In genomic region chr2:56671973-56672569, GRCh38 we compare ENCODE assay signal across 1 cellular context.
TF ChIP-seq lines count a peak whose summit lies in the region.

No MANE protein-coding gene starts in this region.

TF ChIP-seq in SK-N-SH, 30 proteins besides CTCF, POLR2A, EP300 and RAD21 (continued from another document):
- TF ChIP-seq REST (IDR thresholded peaks at IDR 0.05; ENCODE audit: low read depth, low read length) (no peak), CHD2 (IDR thresholded peaks at IDR 0.05; ENCODE audit: low read length, partially characterized antibody) (no peak), TCF12 (IDR thresholded peaks at IDR 0.05) (no peak), MAX (IDR thresholded peaks at IDR 0.05; ENCODE audit: low read depth) (no peak), EZH2phosphoT487 (IDR thresholded peaks at IDR 0.05; ENCODE audit: borderline replicate concordance, low read depth) (no peak), ELF1 (IDR thresholded peaks at IDR 0.05) (no peak), NRF1 (IDR thresholded peaks at IDR 0.05; ENCODE audit: low read depth, low read length) (no peak), RXRA (IDR thresholded peaks at IDR 0.05; ENCODE audit: borderline replicate concordance, low read depth) (no peak)
